Comparison of ENCODE assay signal across 10 cellular contexts in the genomic region with DNA sequence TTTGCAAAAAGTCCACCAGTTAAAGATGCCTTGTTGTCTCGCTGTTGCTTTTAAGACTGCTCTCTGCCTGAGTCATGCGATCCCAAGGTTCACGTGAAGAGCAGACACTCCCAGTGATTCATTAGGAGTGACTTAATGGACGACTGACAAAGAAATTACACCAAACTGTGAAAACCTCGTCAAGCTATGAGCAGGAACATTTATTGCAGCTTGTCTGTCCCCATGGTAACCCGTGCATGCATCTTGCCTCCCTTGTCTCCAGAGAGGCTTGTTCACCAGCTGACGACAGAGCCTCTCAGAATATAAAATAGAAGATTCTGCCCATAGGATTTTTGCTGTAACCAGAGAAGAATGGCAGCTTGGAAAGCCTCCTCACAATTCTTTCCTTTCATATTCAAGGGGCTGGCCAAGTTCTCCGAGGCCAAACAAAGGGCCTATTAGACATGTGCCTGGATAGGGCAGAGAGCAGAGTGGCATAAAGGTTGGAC.
DNase-seq lines count a peak whose midpoint lies in the region; ATAC-seq, FAIRE-seq and TF ChIP-seq lines count a peak whose summit lies in the region.
"Had no signal": no experiment of that assay in that cellular context is flagged by ENCODE, and none has a peak within 500 bp of the region (broad histone marks: within the 10 kb centered on the region; RNA-seq: fewer than 3 reads in every experiment).

No MANE protein-coding gene starts in this region.

- no peak overlapping the region for H3K4me3 Mint-ChIP-seq in T-helper 2 cell treated with Interferon-gamma antibody and Interleukin-4, amounts not matched to agents 5 μg/mL and 100 μg/mL, for 36 hours

- no peaks in the 10 kb centered on the region for H3K27me3 ChIP-seq in fibroblast of lung (ENCODE audit: control insufficient read depth, insufficient read depth, low read length)

- H4K20me1 ChIP-seq in fibroblast of lung (ENCODE audit: control insufficient read depth, extremely low read depth, insufficient read depth, low read length): no peaks in the 10 kb centered on the region

- H3K4me2 ChIP-seq in fibroblast of lung (ENCODE audit: extremely low read depth, insufficient read depth, low read length): peak overlapping the region; percentile 28

- H3K27ac ChIP-seq in fibroblast of lung (ENCODE audit: insufficient read depth, low read length): peak overlapping the region; percentile 72
- H3K27ac ChIP-seq: SK-N-MC had no signal

- H3K9me3 Mint-ChIP-seq in T-helper 2 cell treated with Interferon-gamma antibody and Interleukin-4, amounts not matched to agents 5 μg/mL and 100 μg/mL, for 36 hours: no peaks in the 10 kb centered on the region

- DNase-seq in Daoy (ENCODE audit: low read depth): peak; percentile 96
- DNase-seq in NCI-H526 treated with DMSO at 0.1 percent for 48 hours (lab: John Stamatoyannopoulos, UW): peak; percentile 62
- DNase-seq in fibroblast of lung (ENCODE audit: low read depth in 2 of 2): peak; percentile 93 to 99
- no peak for DNase-seq in omental fat pad (ENCODE audit: low spot score)
- DNase-seq in T-helper 2 cell treated with Interferon-gamma antibody and Interleukin-4, amounts not matched to agents 5 μg/mL and 100 μg/mL, for 36 hours (ENCODE audit: low spot score): no peak
- DNase-seq in NCI-H1092 treated with DMSO at 0.1 percent for 48 hours (lab: John Stamatoyannopoulos, UW): no peak
- DNase-seq in D721Med (ENCODE audit: insufficient read length, low spot score): no peak

- no peaks in the 10 kb centered on the region for H3K36me3 Mint-ChIP-seq in T-helper 2 cell treated with Interferon-gamma antibody and Interleukin-4, amounts not matched to agents 5 μg/mL and 100 μg/mL, for 36 hours (ENCODE audit: low read depth)

- H3K36me3 ChIP-seq in fibroblast of lung (ENCODE audit: control insufficient read depth, insufficient read depth, low read length): no peaks in the 10 kb centered on the region

- H3K4me1 Mint-ChIP-seq in T-helper 2 cell treated with Interferon-gamma antibody and Interleukin-4, amounts not matched to agents 5 μg/mL and 100 μg/mL, for 36 hours (ENCODE audit: low read depth): no peaks in the 10 kb centered on the region

- H3K9ac ChIP-seq in fibroblast of lung (ENCODE audit: insufficient read depth, low read length): no peak overlapping the region

- no peak overlapping the region for H3K4me3 ChIP-seq in fibroblast of lung (replicated peaks in 1 of 4; ENCODE audit: control extremely low read depth in 1 of 4, insufficient read depth in 1 of 4, low read depth in 3 of 4, low read length in 4 of 4)
- H3K4me3 ChIP-seq: SK-N-MC had no signal

- no peak overlapping the region for H2AFZ ChIP-seq in fibroblast of lung (ENCODE audit: low read length)

- H3K27ac Mint-ChIP-seq in T-helper 2 cell treated with Interferon-gamma antibody and Interleukin-4, amounts not matched to agents 5 μg/mL and 100 μg/mL, for 36 hours: no peak overlapping the region

- no peak for FAIRE-seq in D721Med (lab: Jason Lieb, UNC)
- FAIRE-seq: GM18507 had no signal

- H3K79me2 ChIP-seq in fibroblast of lung (ENCODE audit: control insufficient read depth, insufficient read depth, low read length): no peaks in the 10 kb centered on the region

- peaks cover 23% of the 10 kb centered on the region for H3K4me1 ChIP-seq in fibroblast of lung (ENCODE audit: control insufficient read depth, extremely low read depth, insufficient read depth, low read length)

- TF ChIP-seq CTCF in fibroblast of lung (conservative IDR thresholded peaks at IDR 0.05 in 1 of 2, IDR thresholded peaks at IDR 0.05 in 1 of 2; ENCODE audit: low read depth in 1 of 2, low read length in 2 of 2) (no peak), omental fat pad (IDR thresholded peaks at IDR 0.05) (no peak), D721Med (IDR thresholded peaks at IDR 0.05; ENCODE audit: insufficient read depth, missing control alignments) (no peak)

- ATAC-seq in omental fat pad (ENCODE audit: low FRiP score) (peak; percentile 85), GM21390 (IDR thresholded peaks at IDR 0.05; ENCODE audit: unreplicated experiment) (no peak)

- no peaks in the 10 kb centered on the region for H3K9me3 ChIP-seq in fibroblast of lung (ENCODE audit: control insufficient read depth, insufficient read depth, low read depth, low read length)

- no peaks in the 10 kb centered on the region for H3K27me3 Mint-ChIP-seq in T-helper 2 cell treated with Interferon-gamma antibody and Interleukin-4, amounts not matched to agents 5 μg/mL and 100 μg/mL, for 36 hours (ENCODE audit: low read depth)

Comparison
In these comparisons a context has a peak if more than half of its experiments do, and no peak if none do; other contexts are left out.
1. DNase-seq: peak in Daoy (single experiment), NCI-H526 treated with DMSO at 0.1 percent for 48 hours (single experiment) and fibroblast of lung (2 of 2); none in omental fat pad (single experiment), T-helper 2 cell treated with Interferon-gamma antibody and Interleukin-4, amounts not matched to agents 5 μg/mL and 100 μg/mL, for 36 hours (single experiment), NCI-H1092 treated with DMSO at 0.1 percent for 48 hours (single experiment) and D721Med (single experiment).